Comparison of ENCODE assay signal across 21 cellular contexts in the genomic region with DNA sequence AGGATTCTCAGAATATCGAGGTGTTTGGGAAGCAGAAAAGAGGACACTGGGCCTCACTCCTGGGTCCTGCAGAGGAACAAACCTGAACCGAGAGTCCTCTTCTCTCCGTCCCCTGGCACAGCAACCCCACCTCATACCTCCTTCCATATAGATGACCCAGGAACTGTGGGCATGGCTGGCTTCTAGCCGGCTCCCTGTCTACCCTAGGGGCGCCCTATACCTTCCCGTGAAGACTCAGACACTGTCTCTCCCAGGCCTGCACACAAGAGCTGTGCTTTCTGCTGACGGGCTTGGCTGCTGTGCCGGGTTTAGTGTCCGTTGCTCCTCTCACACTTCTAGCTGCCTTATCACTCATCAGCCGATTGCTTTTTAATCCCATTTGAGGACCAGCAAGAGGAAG.
"Had no signal": no experiment of that assay in that cellular context is flagged by ENCODE, and none has a peak within 500 bp of the region (broad histone marks: within the 10 kb centered on the region; RNA-seq: fewer than 3 reads in every experiment).

No MANE protein-coding gene starts in this region.

- H3K27me3 ChIP-seq: brain microvascular endothelial cell, esophagus squamous epithelium, transverse colon, vagina had no signal

- H3K4me1 ChIP-seq: esophagus squamous epithelium, transverse colon, vagina had no signal

- FAIRE-seq: endothelial cell of umbilical vein, keratinocyte had no signal

- H3K27me3 Mint-ChIP-seq: central memory CD8-positive, alpha-beta T cell; stimulated activated naive CD8-positive, alpha-beta T cell treated with anti-CD3 and anti-CD28 coated beads, Interleukin-15, Interleukin-2, amounts not matched to agents 100 ng/mL and 50 ng/mL, for 24 hours; T-cell had no signal

- H3K4me3 Mint-ChIP-seq: activated naive CD4-positive, alpha-beta T cell treated with anti-CD3 and anti-CD28 coated beads for 36 hours; activated T-cell treated with anti-CD3 and anti-CD28 coated beads, Interleukin-2, amount 50 U/mL, for 4 hours; central memory CD8-positive, alpha-beta T cell; mesothelial cell of epicardium; nephron; stimulated activated naive CD8-positive, alpha-beta T cell treated with anti-CD3 and anti-CD28 coated beads, Interleukin-15, Interleukin-2, amounts not matched to agents 100 ng/mL and 50 ng/mL, for 24 hours; T-cell had no signal

- H3K27ac ChIP-seq: brain microvascular endothelial cell, coronary artery, transverse colon, vagina had no signal

- H3K9me3 ChIP-seq: esophagus squamous epithelium, transverse colon, vagina had no signal

- H3K9me3 Mint-ChIP-seq: activated naive CD4-positive, alpha-beta T cell treated with anti-CD3 and anti-CD28 coated beads for 36 hours; activated T-cell treated with anti-CD3 and anti-CD28 coated beads, Interleukin-2, amount 50 U/mL, for 4 hours; central memory CD8-positive, alpha-beta T cell; mesothelial cell of epicardium; nephron; stimulated activated naive CD8-positive, alpha-beta T cell treated with anti-CD3 and anti-CD28 coated beads, Interleukin-15, Interleukin-2, amounts not matched to agents 100 ng/mL and 50 ng/mL, for 24 hours; T-cell had no signal

- DNase-seq: activated CD4-positive, alpha-beta T cell treated with anti-CD3 and anti-CD28 coated beads, Interleukin-2, amount 50 U/mL, for 1 hour; activated CD8-positive, alpha-beta memory T cell treated with anti-CD3 and anti-CD28 coated beads, Interleukin-2, amount 50 U/mL, for 4 hours; activated naive CD4-positive, alpha-beta T cell treated with anti-CD3 and anti-CD28 coated beads for 36 hours; activated T-cell treated with anti-CD3 and anti-CD28 coated beads, Interleukin-2, amount 50 U/mL, for 4 hours; brain microvascular endothelial cell; effector CD4-positive, alpha-beta T cell; esophagus squamous epithelium; occipital lobe; stimulated activated CD4-positive, alpha-beta T cell treated with anti-CD3 and anti-CD28 coated beads, Interleukin-2, amount 100 ng/mL, for 24 hours; T-cell; T-helper 9 cell; transverse colon had no signal

- H3K4me3 ChIP-seq: coronary artery, esophagus squamous epithelium, lung, transverse colon, vagina had no signal

- H3K27ac Mint-ChIP-seq: activated naive CD4-positive, alpha-beta T cell treated with anti-CD3 and anti-CD28 coated beads for 36 hours; mesothelial cell of epicardium; nephron; stimulated activated naive CD8-positive, alpha-beta T cell treated with anti-CD3 and anti-CD28 coated beads, Interleukin-15, Interleukin-2, amounts not matched to agents 100 ng/mL and 50 ng/mL, for 24 hours had no signal
